In the genomic region with DNA sequence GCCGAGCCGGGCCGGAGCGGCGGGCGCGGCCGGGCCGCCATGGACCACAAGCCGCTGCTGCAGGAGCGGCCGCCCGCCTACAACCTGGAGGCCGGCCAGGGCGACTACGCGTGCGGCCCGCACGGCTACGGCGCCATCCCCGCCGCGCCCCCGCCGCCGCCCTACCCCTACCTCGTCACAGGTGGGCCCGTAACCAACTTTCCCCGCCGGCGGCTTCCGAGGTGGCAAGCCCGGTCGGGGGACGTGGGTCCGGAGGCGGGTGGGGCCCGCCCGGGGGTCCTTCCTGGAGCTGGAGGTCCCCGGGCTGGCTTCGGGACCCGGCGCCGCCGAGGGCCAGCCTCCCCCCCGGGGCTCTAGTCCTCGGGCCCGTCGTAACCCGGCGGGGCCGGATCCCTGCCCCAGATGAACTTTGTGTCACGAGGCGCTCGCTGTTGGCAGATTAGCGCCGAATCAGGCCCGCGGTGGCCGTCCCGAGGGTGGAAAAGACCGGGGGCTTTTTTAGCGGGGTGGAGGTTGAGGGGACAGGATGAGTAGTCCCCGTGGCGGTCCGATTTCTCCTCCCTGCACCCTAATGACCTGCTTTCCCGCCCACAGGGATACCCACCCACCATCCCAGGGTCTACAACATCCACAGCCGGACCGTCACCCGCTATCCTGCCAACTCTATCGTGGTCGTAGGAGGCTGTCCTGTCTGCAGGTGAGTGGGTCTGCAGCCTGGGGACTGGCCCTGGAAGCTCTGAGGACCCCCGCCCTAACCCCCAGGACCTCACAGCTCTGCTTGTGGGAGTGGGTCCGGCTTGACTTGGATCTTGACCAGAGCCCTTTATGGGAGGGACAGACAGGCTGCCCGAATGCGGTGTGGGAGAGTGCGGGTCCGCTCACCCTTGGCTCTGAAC, we compare ENCODE assay signal across 8 cellular contexts. TPM values are rescaled to one million over a fixed set of nuclear protein-coding genes. Genes with fewer than 3 reads are reported as not detected.
DNase-seq lines count a peak whose midpoint lies in the region; ATAC-seq and TF ChIP-seq lines count a peak whose summit lies in the region.

No MANE protein-coding gene starts in this region.

- no peak for DNase-seq in Calu3
- DNase-seq in left cardiac atrium = no peak
- DNase-seq in sigmoid colon = peak; percentile 78
- DNase-seq in islet precursor cell = no peak
- DNase-seq in SIG-M5 treated with dmso at 0.1 percent for 504 hours (lab: John Stamatoyannopoulos, UW; ENCODE audit: unreplicated experiment) = no peak

- CTCF ChIA-PET in Calu3 (lab: Charles Lee) = no interaction called here

- BruUV-seq in Calu3 (replicated peaks; lab: Mats Ljungman, UMichigan) = no TSS peak

- no peaks in the 10 kb centered on the region for H3K9me3 ChIP-seq in sigmoid colon

- peak overlapping the region; percentile 91 for H3K27ac Mint-ChIP-seq in Calu3 (ENCODE audit: unreplicated experiment)
- peak overlapping the region; percentile 83 for H3K27ac Mint-ChIP-seq in activated T-helper 17 cell treated with anti-CD3 and anti-CD28 coated beads, Interleukin-2, amount 50 U/mL, for 72 hours

- H3K4me3 Mint-ChIP-seq in Calu3 (ENCODE audit: low read depth, unreplicated experiment) = peak overlapping the region; percentile 91
- peak overlapping the region; percentile 84 for H3K4me3 Mint-ChIP-seq in activated T-helper 17 cell treated with anti-CD3 and anti-CD28 coated beads, Interleukin-2, amount 50 U/mL, for 72 hours

- WGBS in sigmoid colon, 2 donors = 1 to 6% methylated on average over 80 of the region's 80 CpGs

- H3K36me3 Mint-ChIP-seq in Calu3 (ENCODE audit: insufficient read depth, unreplicated experiment) = peaks cover 47% of the 10 kb centered on the region
- peaks cover 9% of the 10 kb centered on the region for H3K36me3 Mint-ChIP-seq in activated T-helper 17 cell treated with anti-CD3 and anti-CD28 coated beads, Interleukin-2, amount 50 U/mL, for 72 hours (ENCODE audit: low read depth)

- H3K27me3 ChIP-seq in sigmoid colon = no peaks in the 10 kb centered on the region

- no peak for TF ChIP-seq CTCF in Calu3 (IDR thresholded peaks at IDR 0.05; ENCODE audit: unreplicated experiment)
- no peak for TF ChIP-seq CTCF in sigmoid colon (IDR thresholded peaks at IDR 0.05)

- TF ChIP-seq EP300 in sigmoid colon (IDR thresholded peaks at IDR 0.05) = no peak

- H3K36me3 ChIP-seq in sigmoid colon = no peaks in the 10 kb centered on the region

- H3K27me3 Mint-ChIP-seq in Calu3 (ENCODE audit: unreplicated experiment) = no peaks in the 10 kb centered on the region
- no peaks in the 10 kb centered on the region for H3K27me3 Mint-ChIP-seq in activated T-helper 17 cell treated with anti-CD3 and anti-CD28 coated beads, Interleukin-2, amount 50 U/mL, for 72 hours

- peaks cover 25% of the 10 kb centered on the region for H3K4me1 Mint-ChIP-seq in Calu3 (ENCODE audit: low read depth, unreplicated experiment)
- peaks cover 12% of the 10 kb centered on the region for H3K4me1 Mint-ChIP-seq in activated T-helper 17 cell treated with anti-CD3 and anti-CD28 coated beads, Interleukin-2, amount 50 U/mL, for 72 hours

- TF ChIP-seq POLR2A in sigmoid colon (IDR thresholded peaks at IDR 0.05) = no peak

- H3K9me3 Mint-ChIP-seq in Calu3 (ENCODE audit: low read depth, unreplicated experiment) = no peaks in the 10 kb centered on the region
- no peaks in the 10 kb centered on the region for H3K9me3 Mint-ChIP-seq in activated T-helper 17 cell treated with anti-CD3 and anti-CD28 coated beads, Interleukin-2, amount 50 U/mL, for 72 hours

- peak; percentile 3 for ATAC-seq in GM19468 (IDR thresholded peaks at IDR 0.05; ENCODE audit: extremely low read depth, unreplicated experiment)
- ATAC-seq in HG03571 (IDR thresholded peaks at IDR 0.05; ENCODE audit: unreplicated experiment) = peak; percentile 25
- peak; percentile 41 for ATAC-seq in activated T-helper 17 cell treated with anti-CD3 and anti-CD28 coated beads, Interleukin-2, amount 50 U/mL, for 72 hours (replicated peaks)
- peak; percentile 0 to 2 for ATAC-seq in left cardiac atrium

- peaks cover 0 to 59% (median 53%) of the 10 kb centered on the region in 4 donors for H3K4me1 ChIP-seq in sigmoid colon

- H3K27ac ChIP-seq in sigmoid colon = peak overlapping the region; percentile 95 to 97 (median 96)

- intact Hi-C loops in Calu3 (cut with micrococcal nuclease; ENCODE audit: unreplicated experiment) (loop anchor here (10.0 kb wide), 1 partner anchor 73 kb away; no protein-coding TSS in a partner anchor), left cardiac atrium (cut with DNase I) (no loop called here), sigmoid colon (cut with DNase I) (loop anchor here (1.0 to 5.0 kb wide), 3 partner anchors 30 to 595 kb away; a partner anchor contains a TSS)

- peak overlapping the region; percentile 90 to 100 (median 100) for H3K4me3 ChIP-seq in sigmoid colon

RNA-seq across cellular contexts. Expression of a gene that starts 0.5 kb away (rescaled TPM):
- total RNA-seq in Calu3 (2022) = 101 and 124 TPM in 2 replicates
- 10 to 100 TPM; 48.2 to 52.6 TPM for total RNA-seq in activated T-helper 17 cell treated with anti-CD3 and anti-CD28 coated beads, Interleukin-2, amount 50 U/mL, for 72 hours
- 100 to 1,000 TPM; 190 to 207 TPM for total RNA-seq in left cardiac atrium
- total RNA-seq in sigmoid colon = 10 to 100 TPM; 44.9 to 61.8 (median 48.4) TPM
- 100 to 1,000 TPM; 150 to 344 (median 339) TPM for polyA plus RNA-seq in sigmoid colon

RNA-seq across cellular contexts. Expression of a gene that starts 30.0 kb away (rescaled TPM):
- total RNA-seq in Calu3 (2022) = 12.9 and 13.2 TPM in 2 replicates
- total RNA-seq in activated T-helper 17 cell treated with anti-CD3 and anti-CD28 coated beads, Interleukin-2, amount 50 U/mL, for 72 hours = 10 to 100 TPM; 29.0 to 37.1 TPM
- total RNA-seq in left cardiac atrium = 10 to 100 TPM; 20.9 to 23.4 TPM
- 10 to 100 TPM in 3 of 4 donors, 1 to 10 TPM in 1; 7.7 to 38.2 (median 18.2) TPM for total RNA-seq in sigmoid colon
- 10 to 100 TPM; 10.2 to 32.5 (median 12.6) TPM for polyA plus RNA-seq in sigmoid colon

Comparison
In these comparisons a context has a peak if more than half of its experiments do, and no peak if none do; other contexts are left out.
1. intact Hi-C loops: an anchor here in Calu3 (10.0 kb wide) and sigmoid colon (1.0 to 5.0 kb wide); none called in left cardiac atrium.